8 cellular contexts compared by ENCODE assay signal in the genomic region with DNA sequence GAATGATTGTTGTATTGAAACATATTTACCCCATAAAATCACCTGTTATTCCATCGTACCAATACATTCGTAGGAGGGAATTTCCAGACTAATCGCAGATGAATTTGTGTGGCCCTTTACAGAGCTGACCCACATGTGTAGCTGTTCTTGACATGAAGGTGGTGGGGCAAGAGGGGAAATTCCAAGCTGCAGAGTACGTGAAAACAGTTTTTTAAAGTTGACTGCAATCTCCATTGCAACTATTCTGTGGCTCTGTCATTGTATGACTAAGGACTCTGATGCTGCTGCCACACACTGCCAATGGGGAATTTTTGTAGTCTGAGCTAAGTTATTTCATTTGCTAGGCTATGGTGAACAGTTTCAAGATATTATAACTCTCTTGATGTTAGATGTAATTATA. TPM values are rescaled to one million over a fixed set of nuclear protein-coding genes. Genes with fewer than 3 reads are reported as not detected.
DNase-seq lines count a peak whose midpoint lies in the region; ATAC-seq and TF ChIP-seq lines count a peak whose summit lies in the region.

No MANE protein-coding gene starts in this region.

- no peak overlapping the region for H3K27ac Mint-ChIP-seq in CD14-positive monocyte

- DNase-seq in fibroblast of pulmonary artery (ENCODE audit: low read depth) = peak; percentile 34
- DNase-seq in CD14-positive monocyte (ENCODE audit: low spot score) = no peak
- DNase-seq in HEK293T (ENCODE audit: extremely low spot score) = no peak
- no peak for DNase-seq in NCI-H1092 treated with DMSO at 0.1 percent for 48 hours (lab: John Stamatoyannopoulos, UW)
- no peak for DNase-seq in NCI-H1436 treated with DMSO at 0.1 percent for 48 hours (lab: John Stamatoyannopoulos, UW)

- no peak overlapping the region for H3K4me3 Mint-ChIP-seq in CD14-positive monocyte

- TF ChIP-seq CTCF in fibroblast of pulmonary artery (IDR thresholded peaks at IDR 0.05; ENCODE audit: low read length, missing control alignments) (no peak), CD14-positive monocyte (IDR thresholded peaks at IDR 0.05) (no peak)

- CTCF ChIA-PET in HEK293T (lab: Yijun Ruan, JAX) = no interaction called here

- H3K27me3 Mint-ChIP-seq in CD14-positive monocyte (ENCODE audit: low read depth in 3 of 3) = no peaks in the 10 kb centered on the region

- POLR2A ChIA-PET in HEK293T (lab: Yijun Ruan, JAX) = no interaction called here

- H3K4me1 Mint-ChIP-seq in CD14-positive monocyte = peaks cover 18% of the 10 kb centered on the region

- peak; percentile 79 for ATAC-seq in GM18502 (IDR thresholded peaks at IDR 0.05; ENCODE audit: poor library complexity, unreplicated experiment)
- peak; percentile 74 for ATAC-seq in GM21390 (IDR thresholded peaks at IDR 0.05; ENCODE audit: unreplicated experiment)
- ATAC-seq in HG03442 (IDR thresholded peaks at IDR 0.05; ENCODE audit: unreplicated experiment) = peak; percentile 71

- intact Hi-C loops in CD14-positive monocyte (cut with micrococcal nuclease) = no loop called here

- H3K4me3 ChIP-seq in fibroblast of pulmonary artery (replicated peaks; ENCODE audit: low read depth, low read length) = no peak overlapping the region

- H3K9me3 Mint-ChIP-seq in CD14-positive monocyte = no peaks in the 10 kb centered on the region

- no peaks in the 10 kb centered on the region for H3K36me3 Mint-ChIP-seq in CD14-positive monocyte

TF ChIP-seq in HEK293T, 16 proteins besides CTCF, POLR2A, EP300 and RAD21:
- TF ChIP-seq FOXM1 (IDR thresholded peaks at IDR 0.05; ENCODE audit: borderline replicate concordance) (no peak), LEF1 (IDR thresholded peaks at IDR 0.05; ENCODE audit: borderline replicate concordance) (no peak), SUZ12 (IDR thresholded peaks at IDR 0.05) (no peak), BHLHE40 (IDR thresholded peaks at IDR 0.05; ENCODE audit: borderline replicate concordance) (no peak), ZNF384 (IDR thresholded peaks at IDR 0.05) (no peak), FOXK2 (IDR thresholded peaks at IDR 0.05) (no peak), TARDBP (IDR thresholded peaks at IDR 0.05) (no peak), ARNT (IDR thresholded peaks at IDR 0.05) (no peak), L3MBTL2 (conservative IDR thresholded peaks at IDR 0.05) (no peak), FOXA1 (IDR thresholded peaks at IDR 0.05) (no peak), ELF4 (IDR thresholded peaks at IDR 0.05) (no peak), HDGF (IDR thresholded peaks at IDR 0.05; ENCODE audit: borderline replicate concordance) (no peak), SP1 (IDR thresholded peaks at IDR 0.05) (no peak), NFRKB (IDR thresholded peaks at IDR 0.05) (no peak), CTBP1 (IDR thresholded peaks at IDR 0.05; ENCODE audit: borderline replicate concordance) (no peak)
- TF ChIP-seq, protein P1, sequence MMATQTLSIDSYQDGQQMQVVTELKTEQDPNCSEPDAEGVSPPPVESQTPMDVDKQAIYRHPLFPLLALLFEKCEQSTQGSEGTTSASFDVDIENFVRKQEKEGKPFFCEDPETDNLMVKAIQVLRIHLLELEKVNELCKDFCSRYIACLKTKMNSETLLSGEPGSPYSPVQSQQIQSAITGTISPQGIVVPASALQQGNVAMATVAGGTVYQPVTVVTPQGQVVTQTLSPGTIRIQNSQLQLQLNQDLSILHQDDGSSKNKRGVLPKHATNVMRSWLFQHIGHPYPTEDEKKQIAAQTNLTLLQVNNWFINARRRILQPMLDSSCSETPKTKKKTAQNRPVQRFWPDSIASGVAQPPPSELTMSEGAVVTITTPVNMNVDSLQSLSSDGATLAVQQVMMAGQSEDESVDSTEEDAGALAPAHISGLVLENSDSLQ (IDR thresholded peaks at IDR 0.05) = no peak
TF ChIP-seq in HEK293T: peak in this region for 0.

RNA-seq across cellular contexts. Expression of a gene that starts 46.4 kb away (rescaled TPM):
- under 1 TPM in 1 of 2 donors, not detected in 1; 0.20 TPM for polyA plus RNA-seq in CD14-positive monocyte
